ENCODE assay signal across 8 cellular contexts in the genomic region with DNA sequence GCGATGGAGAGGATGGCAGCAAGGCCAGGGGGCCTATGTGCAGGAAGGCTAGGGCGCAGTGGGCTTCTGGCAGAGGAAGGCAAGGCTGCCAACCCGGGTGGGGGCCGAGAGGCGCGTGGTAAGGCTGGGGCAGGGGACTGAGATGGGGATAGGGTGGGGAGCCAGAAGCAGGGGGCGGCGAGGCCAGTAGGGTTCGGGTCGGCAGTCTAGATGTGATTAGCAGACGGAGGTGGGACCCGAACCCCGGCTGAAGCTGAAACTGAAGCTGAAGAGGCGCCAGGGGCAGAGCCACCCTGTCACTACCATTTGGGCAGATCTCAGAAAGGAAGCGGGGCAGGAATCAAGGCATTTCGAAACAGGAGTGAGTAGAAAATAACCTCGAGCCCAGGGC. TPM values are rescaled to one million over a fixed set of nuclear protein-coding genes. Genes with fewer than 3 reads are reported as not detected.
DNase-seq lines count a peak whose midpoint lies in the region; ATAC-seq and TF ChIP-seq lines count a peak whose summit lies in the region.

No MANE protein-coding gene starts in this region.

- no peaks in the 10 kb centered on the region for H3K36me3 Mint-ChIP-seq in stimulated activated effector memory CD8-positive, alpha-beta T cell treated with anti-CD3 and anti-CD28 coated beads, Interleukin-12 subunit alpha, Interleukin-12 subunit beta, amount 100 ng/mL, for 72 hours

- H3K4me3 ChIP-seq in mesodermal cell (ENCODE audit: extremely low read depth, insufficient read depth, low read length, poor library complexity, severe bottlenecking): peak overlapping the region; percentile 80

- no peaks in the 10 kb centered on the region for H3K9me3 ChIP-seq in mesodermal cell (ENCODE audit: control insufficient read depth, low read length)

- H3K27ac ChIP-seq in VCaP: peak overlapping the region; percentile 80
- peak overlapping the region; percentile 96 for H3K27ac ChIP-seq in mesodermal cell (ENCODE audit: low read depth, low read length, severe bottlenecking)

- WGBS in mesodermal cell (ENCODE audit: insufficient coverage in 2 of 2), 2 experiments: 6 to 12% methylated on average over 13 to 14 of the region's 17 CpGs

- H3K4me1 ChIP-seq in mesodermal cell (ENCODE audit: control insufficient read depth, insufficient read depth, low read length, poor library complexity, severe bottlenecking): peaks cover 8% of the 10 kb centered on the region

- peaks cover 35% of the 10 kb centered on the region for H3K4me1 Mint-ChIP-seq in stimulated activated effector memory CD8-positive, alpha-beta T cell treated with anti-CD3 and anti-CD28 coated beads, Interleukin-12 subunit alpha, Interleukin-12 subunit beta, amount 100 ng/mL, for 72 hours

- DNase-seq in CD1c-positive myeloid dendritic cell (ENCODE audit: extremely low spot score) (peak; percentile 28), NCI-H187 (lab: John Stamatoyannopoulos, UW) (no peak)
- peak; percentile 2 for DNase-seq in effector CD4-positive, alpha-beta T cell
- DNase-seq in stimulated activated effector memory CD8-positive, alpha-beta T cell treated with anti-CD3 and anti-CD28 coated beads, Interleukin-12 subunit alpha, Interleukin-12 subunit beta, amount 100 ng/mL, for 72 hours (ENCODE audit: low spot score in 2 of 2): peak; percentile 26 to 74

- no peak overlapping the region for H3K27ac Mint-ChIP-seq in stimulated activated effector memory CD8-positive, alpha-beta T cell treated with anti-CD3 and anti-CD28 coated beads, Interleukin-12 subunit alpha, Interleukin-12 subunit beta, amount 100 ng/mL, for 72 hours

- peak; percentile 11 for ATAC-seq in GM19397 (IDR thresholded peaks at IDR 0.05; ENCODE audit: unreplicated experiment)
- ATAC-seq in HG03460 (IDR thresholded peaks at IDR 0.05; ENCODE audit: unreplicated experiment): peak; percentile 14
- ATAC-seq in stimulated activated effector memory CD8-positive, alpha-beta T cell treated with anti-CD3 and anti-CD28 coated beads, Interleukin-12 subunit alpha, Interleukin-12 subunit beta, amount 100 ng/mL, for 72 hours: peak; percentile 40

- no peaks in the 10 kb centered on the region for H3K36me3 ChIP-seq in mesodermal cell (ENCODE audit: control insufficient read depth, insufficient read depth, low read length)

- TF ChIP-seq CTCF in VCaP (conservative IDR thresholded peaks at IDR 0.05): no peak

- H3K9me3 Mint-ChIP-seq in stimulated activated effector memory CD8-positive, alpha-beta T cell treated with anti-CD3 and anti-CD28 coated beads, Interleukin-12 subunit alpha, Interleukin-12 subunit beta, amount 100 ng/mL, for 72 hours: no peaks in the 10 kb centered on the region

- no peak overlapping the region for H3K4me3 Mint-ChIP-seq in stimulated activated effector memory CD8-positive, alpha-beta T cell treated with anti-CD3 and anti-CD28 coated beads, Interleukin-12 subunit alpha, Interleukin-12 subunit beta, amount 100 ng/mL, for 72 hours

RNA-seq across cellular contexts. Expression of gene TMED8, which starts 0.5 kb away (rescaled TPM):
- 10.1 TPM for polyA plus RNA-seq in mesodermal cell (2013, experiment 1 of 2)
- polyA plus RNA-seq in mesodermal cell (2013, experiment 2 of 2): 10.8 TPM

RNA-seq across cellular contexts. Expression of gene SAMD15, which starts 0.8 kb away (rescaled TPM):
- 0.77 TPM for polyA plus RNA-seq in mesodermal cell (2013, experiment 1 of 2)
- 1.1 TPM for polyA plus RNA-seq in mesodermal cell (2013, experiment 2 of 2)

RNA-seq across cellular contexts. Expression of gene NOXRED1, which starts 46.9 kb away (rescaled TPM):
- 0.18 TPM for polyA plus RNA-seq in mesodermal cell (2013, experiment 1 of 2)
- polyA plus RNA-seq in mesodermal cell (2013, experiment 2 of 2): 0.46 TPM

RNA-seq across cellular contexts. Expression of gene GSTZ1, which starts 55.5 kb away (rescaled TPM):
- 27.4 TPM for polyA plus RNA-seq in mesodermal cell (2013, experiment 1 of 2)
- polyA plus RNA-seq in mesodermal cell (2013, experiment 2 of 2): 27.5 TPM

RNA-seq across cellular contexts. Expression of gene POMT2, which starts 55.7 kb away (rescaled TPM):
- polyA plus RNA-seq in mesodermal cell (2013, experiment 1 of 2): 31.0 TPM
- polyA plus RNA-seq in mesodermal cell (2013, experiment 2 of 2): 27.6 TPM

Comparison
In these comparisons a context has a peak if more than half of its experiments do, and no peak if none do; other contexts are left out.
1. DNase-seq: peak in CD1c-positive myeloid dendritic cell (single experiment), effector CD4-positive, alpha-beta T cell (single experiment) and stimulated activated effector memory CD8-positive, alpha-beta T cell treated with anti-CD3 and anti-CD28 coated beads, Interleukin-12 subunit alpha, Interleukin-12 subunit beta, amount 100 ng/mL, for 72 hours (2 of 2); none in NCI-H187 (0 of 2).
2. Peak in every context shown above with its lines, with median percentiles within 50 percentile points of each other: ATAC-seq.